26 cellular contexts compared by ENCODE assay signal in the genomic region with DNA sequence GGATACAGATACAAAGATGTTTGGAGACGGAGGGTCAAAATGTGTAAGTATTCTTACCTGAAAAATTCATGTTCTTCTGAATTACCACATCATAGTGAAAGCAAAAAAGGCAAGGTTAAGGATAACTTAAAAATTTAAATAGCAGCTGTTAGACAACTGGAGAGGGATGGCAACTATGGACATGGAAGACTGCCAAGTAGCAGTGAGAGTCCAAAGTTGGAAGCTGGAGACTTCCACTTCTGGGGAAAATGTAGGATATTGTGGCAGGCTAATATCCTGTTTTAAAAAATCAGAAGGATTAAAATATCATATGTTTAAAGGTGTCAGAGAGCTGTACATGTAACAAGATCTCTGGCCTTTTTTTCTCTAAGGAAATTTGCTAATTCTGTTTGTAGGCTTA. TPM values are rescaled to one million over a fixed set of nuclear protein-coding genes. Genes with fewer than 3 reads are reported as not detected.
"Had no signal": no experiment of that assay in that cellular context is flagged by ENCODE, and none has a peak within 500 bp of the region (broad histone marks: within the 10 kb centered on the region; RNA-seq: fewer than 3 reads in every experiment).

No MANE protein-coding gene starts in this region.

- ATAC-seq: left colon; left lung; lower lobe of right lung; naive thymus-derived CD4-positive, alpha-beta T cell; natural killer cell treated with Interleukin-12 subunit alpha and Interleukin-12 subunit beta and Interleukin-15 and Interleukin-18, amount 100 ng/mL, for 72 hours; right lobe of liver; stimulated activated naive B cell treated with anti-CD40 and anti-IgM and Interleukin-4, amounts not matched to agents 10 μg/mL and 1 μg/mL and 100 μg/mL, for 72 hours; stimulated activated naive CD8-positive, alpha-beta T cell treated with anti-CD3 and anti-CD28 coated beads, Interleukin-15, Interleukin-2, amounts not matched to agents 100 U/mL and 50 U/mL, for 24 hours had no signal

- H3K27ac ChIP-seq: left lung, lower lobe of right lung, ovary, right atrium auricular region, right lobe of liver, skin epidermis, stomach, testis, thyroid gland, transverse colon, upper lobe of left lung, vagina had no signal

- DNase-seq: hypothalamus; immature natural killer cell; kidney; left colon; left lung; lower lobe of right lung; mammary epithelial cell; mesenchymal stem cell; naive thymus-derived CD4-positive, alpha-beta T cell; ovary; right lobe of liver; stimulated activated CD4-positive, alpha-beta T cell treated with anti-CD3 and anti-CD28 coated beads, Interleukin-12 subunit alpha, Interleukin-12 subunit beta, amount 100 ng/mL, for 4 hours; stimulated activated CD4-positive, alpha-beta T cell treated with anti-CD3 and anti-CD28 coated beads, Interleukin-15, amount 100 ng/mL, for 24 hours; stimulated activated CD4-positive, alpha-beta T cell treated with anti-CD3 and anti-CD28 coated beads, Interleukin-2, amount 100 ng/mL, for 24 hours; stimulated activated CD4-positive, alpha-beta T cell treated with anti-CD3 and anti-CD28 coated beads, Interleukin-4, amount 100 ng/mL, for 1 hour; stimulated activated naive B cell treated with anti-CD40 and anti-IgM and Interleukin-4, amounts not matched to agents 10 μg/mL and 1 μg/mL and 100 μg/mL, for 72 hours; stimulated activated naive CD8-positive, alpha-beta T cell treated with anti-CD3 and anti-CD28 coated beads, Interleukin-15, Interleukin-2, amounts not matched to agents 100 U/mL and 50 U/mL, for 24 hours; stomach; testis; thyroid gland; transverse colon; upper lobe of left lung had no signal

RNA-seq across cellular contexts. Expression of a gene that starts 54.6 kb away (rescaled TPM):
- polyA plus RNA-seq: immature natural killer cell had no signal
